Comparison of ENCODE assay signal across 10 cellular contexts in genomic region chr12:52217223-52217622, GRCh38. TPM values are rescaled to one million over a fixed set of nuclear protein-coding genes. Genes with fewer than 3 reads are reported as not detected.
DNase-seq lines count a peak whose midpoint lies in the region; ATAC-seq, FAIRE-seq and TF ChIP-seq lines count a peak whose summit lies in the region.
"Had no signal": no experiment of that assay in that cellular context is flagged by ENCODE, and none has a peak within 500 bp of the region (broad histone marks: within the 10 kb centered on the region; RNA-seq: fewer than 3 reads in every experiment).

No MANE protein-coding gene starts in this region.

- H2AFZ ChIP-seq in GM23338, result peak overlapping the region; percentile 80; the same call in 1 of the 2 replicates

- no peaks in the 10 kb centered on the region for H3K79me2 ChIP-seq in GM23338 (replicated peaks; ENCODE audit: insufficient read depth)

- H3K4me1 ChIP-seq in GM23338 (ENCODE audit: insufficient read depth) (no peaks in the 10 kb centered on the region), Panc1 (ENCODE audit: control insufficient read depth, insufficient read depth, low read length) (peaks cover 52% of the 10 kb centered on the region)

- peak; percentile 13 for ATAC-seq in GM23338
- ATAC-seq in Panc1, result peak; percentile 31
- peak; percentile 22 to 58 for ATAC-seq in left cardiac atrium
- ATAC-seq in sciatic nerve, result peak; percentile 43
- ATAC-seq in GM19324 (IDR thresholded peaks at IDR 0.05; ENCODE audit: low FRiP score, unreplicated experiment), result no peak

- H3K4me3 ChIP-seq in GM23338 (no peak overlapping the region), Panc1 (ENCODE audit: low read depth in 2 of 2, low read length in 2 of 2) (no peak overlapping the region)

- intact Hi-C loops in Panc1 (cut with micrococcal nuclease; ENCODE audit: unreplicated experiment) (no loop called here), left cardiac atrium (cut with DNase I) (loop anchor here in 1 of 2 donors (10.0 kb wide), 1 partner anchor 58 kb away; the partner anchor contains the start of gene KRT86), sciatic nerve (cut with DNase I) (loop anchor here (10.0 kb wide), 1 partner anchor 62 kb away; no protein-coding TSS in a partner anchor)

- in situ Hi-C loops in Panc1 (cut with HindIII; ENCODE audit: low pct_unique_long_range_greater_than_20kb, low sequenced_read_pairs), result no loop called here

- no peaks in the 10 kb centered on the region for H3K9me3 ChIP-seq in Panc1 (ENCODE audit: control insufficient read depth, insufficient read depth, low read depth, low read length)

- no peaks in the 10 kb centered on the region for H3K36me3 ChIP-seq in GM23338 (ENCODE audit: insufficient read depth)
- H3K36me3 ChIP-seq in Panc1 (ENCODE audit: control insufficient read depth, insufficient read depth, low read length), result no peaks in the 10 kb centered on the region

- H3K27ac Mint-ChIP-seq in GM23338, result no peak overlapping the region
- H3K27ac Mint-ChIP-seq: activated CD4-positive, alpha-beta T cell treated with anti-CD3 and anti-CD28 coated beads, Interleukin-2, amount 10 ng/mL, durations not matched to agents 24 days and 14 days had no signal

- no peaks in the 10 kb centered on the region; the same call in 2 of the 3 replicates for H3K9me3 Mint-ChIP-seq in GM23338
- H3K9me3 Mint-ChIP-seq: activated CD4-positive, alpha-beta T cell treated with anti-CD3 and anti-CD28 coated beads, Interleukin-2, amount 10 ng/mL, durations not matched to agents 24 days and 14 days had no signal

- H3K9me2 ChIP-seq in GM23338 (ENCODE audit: insufficient read depth), result no peaks in the 10 kb centered on the region

- peak; percentile 22 for DNase-seq in GM23338 (ENCODE audit: low spot score)
- no peak for DNase-seq in Panc1 (ENCODE audit: low read depth, low spot score)
- DNase-seq in left cardiac atrium, result peak; percentile 70
- DNase-seq in sciatic nerve (ENCODE audit: low spot score), result no peak
- DNase-seq in GM19239 (ENCODE audit: insufficient read length, low spot score), result no peak
- no peak for DNase-seq in EL
- DNase-seq in putamen (ENCODE audit: low spot score), result no peak
- DNase-seq: activated CD4-positive, alpha-beta T cell treated with anti-CD3 and anti-CD28 coated beads, Interleukin-2, amount 10 ng/mL, durations not matched to agents 24 days and 14 days; stimulated activated CD4-positive, alpha-beta T cell treated with anti-CD3 and anti-CD28 coated beads, Interleukin-15, amount 100 ng/mL, for 24 hours had no signal

- no peaks in the 10 kb centered on the region for H3K27me3 ChIP-seq in GM23338 (ENCODE audit: insufficient read depth)
- H3K27me3 ChIP-seq in Panc1 (ENCODE audit: control insufficient read depth, insufficient read depth, low read length), result no peaks in the 10 kb centered on the region

- H3K4me3 Mint-ChIP-seq in GM23338, result no peak overlapping the region
- H3K4me3 Mint-ChIP-seq: activated CD4-positive, alpha-beta T cell treated with anti-CD3 and anti-CD28 coated beads, Interleukin-2, amount 10 ng/mL, durations not matched to agents 24 days and 14 days had no signal

- H3K4me1 Mint-ChIP-seq in GM23338, result peaks cover 7% of the 10 kb centered on the region; the same call in 2 of the 3 replicates

- H3K27ac ChIP-seq in GM23338 (ENCODE audit: low read depth), result no peak overlapping the region
- peak overlapping the region; percentile 91 for H3K27ac ChIP-seq in Panc1 (ENCODE audit: low read length)

- H4K20me1 ChIP-seq in GM23338 (replicated peaks; ENCODE audit: insufficient read depth), result no peaks in the 10 kb centered on the region

- no peaks in the 10 kb centered on the region for H3F3A ChIP-seq in GM23338 (replicated peaks; ENCODE audit: low read depth)

- TF ChIP-seq CTCF in GM23338 (conservative IDR thresholded peaks at IDR 0.05; ENCODE audit: low read depth in 2 of 2), result no peak
- no peak for TF ChIP-seq CTCF in Panc1 (IDR thresholded peaks at IDR 0.05)

- POLR2A ChIA-PET in Panc1 (lab: Charles Lee), result interaction anchor here (0.7 kb wide), 1 partner anchor 680 kb away, joined by 5 read pairs; no protein-coding TSS in a partner anchor

- BruUV-seq in Panc1 (replicated peaks; lab: Mats Ljungman, UMichigan), result no TSS peak

- FAIRE-seq in GM19239 (lab: Jason Lieb, UNC), result no peak

- H3K4me2 ChIP-seq in GM23338, result no peak overlapping the region

- CTCF ChIA-PET in Panc1 (lab: Charles Lee), result no interaction called here

- H3K36me3 Mint-ChIP-seq in GM23338 (ENCODE audit: low read depth), result no peaks in the 10 kb centered on the region

- peaks cover 13% of the 10 kb centered on the region for H3K27me3 Mint-ChIP-seq in GM23338 (ENCODE audit: insufficient read depth, low read depth, poor library complexity)

TF ChIP-seq in GM23338, 12 proteins besides CTCF, POLR2A, EP300 and RAD21 (continues in another document):
- TF ChIP-seq ZNF462 (CRISPR knock-in tag; IDR thresholded peaks at IDR 0.05) (no peak), ZNF331 (CRISPR knock-in tag; IDR thresholded peaks at IDR 0.05; ENCODE audit: low read depth) (no peak), POLR2AphosphoS5 (IDR thresholded peaks at IDR 0.05; ENCODE audit: low read depth) (no peak)

RNA-seq across cellular contexts. Expression of gene KRT7, which starts 15.8 kb away (rescaled TPM):
- 9.4 and 11.7 TPM in 2 replicates for total RNA-seq in GM23338 (2014; rRNA removed; shearing (Covaris generic))
- 6.5 and 16.4 TPM in 2 replicates for polyA plus RNA-seq in GM23338 (2016; fragmentation: Nextera tagmentation; extraction: Ambion mirVana)
- total RNA-seq in Panc1 (2021; ENCODE audit: unreplicated experiment) (16.8 TPM), left cardiac atrium (10 to 100 TPM in 1 of 2 donors, 1 to 10 TPM in 1; 1.0 to 34.3 TPM), sciatic nerve (4.0 TPM)
- 19.1 TPM for polyA plus RNA-seq in Panc1 (2012; ENCODE audit: insufficient read length)

RNA-seq across cellular contexts. Expression of gene KRT80, which starts 25.4 kb away (rescaled TPM):
- not detected in 2 replicates for total RNA-seq in GM23338 (2014; rRNA removed; shearing (Covaris generic))
- polyA plus RNA-seq in GM23338 (2016; fragmentation: Nextera tagmentation; extraction: Ambion mirVana), result not detected in 2 replicates
- total RNA-seq in Panc1 (2021; ENCODE audit: unreplicated experiment), result 51.5 TPM
- 30.3 TPM for polyA plus RNA-seq in Panc1 (2012; ENCODE audit: insufficient read length)
- total RNA-seq in left cardiac atrium, result under 1 TPM in 1 of 2 donors, not detected in 1; 0.44 TPM
- 0.13 TPM for total RNA-seq in sciatic nerve
- total RNA-seq: activated CD4-positive, alpha-beta T cell treated with anti-CD3 and anti-CD28 coated beads, Interleukin-2, amount 10 ng/mL, durations not matched to agents 24 days and 14 days had no signal

RNA-seq across cellular contexts. Expression of gene KRT86, which starts 57.2 kb away (rescaled TPM):
- total RNA-seq in GM23338 (2014; rRNA removed; shearing (Covaris generic)), result not detected in 2 replicates
- 0.16 and 0.30 TPM in 2 replicates for polyA plus RNA-seq in GM23338 (2016; fragmentation: Nextera tagmentation; extraction: Ambion mirVana)
- total RNA-seq in Panc1 (2021; ENCODE audit: unreplicated experiment) (1.1 TPM), left cardiac atrium (not detected), sciatic nerve (0.45 TPM)
- polyA plus RNA-seq in Panc1 (2012; ENCODE audit: insufficient read length), result 1.2 TPM

Comparison
In these comparisons a context has a peak if more than half of its experiments do, and no peak if none do; other contexts are left out.
1. DNase-seq: peak in GM23338 (single experiment) and left cardiac atrium (single experiment); none in Panc1 (single experiment), sciatic nerve (single experiment), GM19239 (single experiment), EL (single experiment) and putamen (single experiment).
2. RNA of gene KRT80, which starts 25.4 kb away (total RNA-seq): 51.5 TPM in Panc1 (single experiment); 0.44 TPM in left cardiac atrium, 0.13 TPM in sciatic nerve (single experiment) and not detected in GM23338; every median in the first group is over 10 times any median in the second.